ENCODE assay signal across 7 cellular contexts in the genomic region with DNA sequence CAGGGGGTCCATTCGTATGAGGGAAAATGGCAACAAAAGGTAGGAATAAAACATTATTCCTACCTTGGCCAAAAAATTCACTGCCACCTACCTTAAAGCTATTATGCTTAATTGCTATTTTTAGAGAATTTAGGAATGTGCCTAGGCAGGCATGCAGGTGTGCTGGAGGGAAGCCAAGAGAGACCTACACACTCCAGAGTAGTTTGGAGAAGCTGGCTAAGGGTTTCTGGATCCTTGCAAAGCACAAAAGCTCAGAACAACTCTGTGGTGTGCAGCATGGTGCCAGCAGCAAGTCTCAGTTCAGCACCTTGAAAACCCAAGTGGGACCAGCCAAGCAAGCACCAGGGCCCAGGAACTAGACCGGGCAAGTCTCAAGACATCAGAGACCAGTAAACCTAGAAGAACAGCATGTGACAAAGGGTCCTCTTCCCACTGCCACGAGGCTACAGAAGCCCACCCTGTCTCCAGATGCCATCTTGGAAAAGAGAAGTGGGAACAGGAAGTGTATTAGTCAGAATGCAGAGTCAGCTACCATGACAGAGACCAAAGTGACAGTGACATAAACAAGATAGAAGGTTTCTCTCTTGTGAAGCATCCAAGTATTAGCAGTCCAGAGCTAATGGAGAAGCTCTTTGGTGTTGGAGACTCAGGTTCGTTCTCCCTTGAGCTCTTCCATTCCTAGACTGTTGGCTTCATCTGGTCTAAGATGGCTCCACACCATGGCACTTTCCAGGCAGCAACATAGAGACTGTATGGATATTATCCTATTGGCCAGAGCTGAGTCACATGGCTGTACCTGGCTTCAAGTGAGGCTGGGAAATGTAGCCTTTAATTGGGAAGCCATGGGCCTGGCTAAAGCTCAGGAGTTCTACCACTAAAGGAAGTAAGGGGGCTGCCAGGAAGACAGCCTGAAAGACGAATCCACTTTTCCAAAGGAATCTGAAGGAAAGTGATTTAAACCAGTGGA. TPM values are rescaled to one million over a fixed set of nuclear protein-coding genes. Genes with fewer than 3 reads are reported as not detected.
DNase-seq lines count a peak whose midpoint lies in the region; ATAC-seq, FAIRE-seq and TF ChIP-seq lines count a peak whose summit lies in the region.
"Not testable (repeated sequence)": the region's sequence is repeated elsewhere in the genome, so short reads cannot be mapped to it uniquely, and the experiment has no call there.

No MANE protein-coding gene starts in this region.

- not testable (repeated sequence) for H3K36me3 ChIP-seq in OCI-LY7 (ENCODE audit: insufficient read depth, low read length); bronchial epithelial cell (ENCODE audit: control insufficient read depth, insufficient read depth, low read length)

- BruUV-seq in OCI-LY7 (replicated peaks; lab: Mats Ljungman, UMichigan): not testable (repeated sequence)

- H3K79me2 ChIP-seq in OCI-LY7 (ENCODE audit: insufficient read depth, low read depth, low read length): not testable (repeated sequence)

- not testable (repeated sequence) for H3K4me3 ChIP-seq in OCI-LY7 (ENCODE audit: low read depth, low read length, poor library complexity, severe bottlenecking); bronchial epithelial cell (ENCODE audit: low read depth, low read length)

- not testable (repeated sequence) for H3K9me2 ChIP-seq in OCI-LY7 (ENCODE audit: insufficient read depth, low read length)

- FAIRE-seq in HTR-8/SVneo (lab: Jason Lieb, UNC) (peak; percentile 66), bronchial epithelial cell (lab: Jason Lieb, UNC) (peak; percentile 97)

- intact Hi-C loops in OCI-LY7 (cut with micrococcal nuclease; ENCODE audit: unreplicated experiment); left ventricle myocardium superior (cut with micrococcal nuclease); sciatic nerve (cut with DNase I): not testable (repeated sequence)

- H3K27ac ChIP-seq in OCI-LY7 (ENCODE audit: low read depth, low read length, poor library complexity, severe bottlenecking): not testable (repeated sequence)

- CTCF ChIA-PET in OCI-LY7 (lab: Charles Lee; ENCODE audit: unreplicated experiment): interaction anchor here (0.5 to 0.6 kb wide), 2 partner anchors 12 to 280 kb away, joined by 3 read pairs; no protein-coding TSS in a partner anchor

- H3K4me1 ChIP-seq in OCI-LY7 (ENCODE audit: insufficient read depth, low read length, poor library complexity, severe bottlenecking): peaks cover 22% of the 10 kb centered on the region

- POLR2A ChIA-PET in OCI-LY7 (lab: Charles Lee): interaction anchor here (1.4 kb wide), 1 partner anchor 23 kb away, joined by 3 read pairs; no protein-coding TSS in a partner anchor

- H3K9me3 ChIP-seq in OCI-LY7 (ENCODE audit: low read length): not testable (repeated sequence)

- peak; percentile 92 for DNase-seq in DMS79 treated with DMSO at 0.1 percent for 48 hours (lab: John Stamatoyannopoulos, UW)
- not testable (repeated sequence) for DNase-seq in HTR-8/SVneo (ENCODE audit: insufficient read length, low spot score); bronchial epithelial cell (ENCODE audit: low read depth); left ventricle myocardium superior; sciatic nerve (ENCODE audit: low spot score)
- DNase-seq in NCI-H345 (lab: John Stamatoyannopoulos, UW): peak; percentile 48
- DNase-seq in OCI-LY7 (ENCODE audit: low spot score): peak; percentile 31

- not testable (repeated sequence) for TF ChIP-seq CTCF in OCI-LY7 (conservative IDR thresholded peaks at IDR 0.05; ENCODE audit: low read length); bronchial epithelial cell (IDR thresholded peaks at IDR 0.05; ENCODE audit: insufficient read depth, low read length, severe bottlenecking)

- H2AFZ ChIP-seq in OCI-LY7 (ENCODE audit: low read length): peak overlapping the region; percentile 21; the same call in 1 of the 2 replicates

- H3K27me3 ChIP-seq in bronchial epithelial cell (ENCODE audit: control insufficient read depth, insufficient read depth, low read length): not testable (repeated sequence)

- not testable (repeated sequence) for H4K20me1 ChIP-seq in OCI-LY7 (ENCODE audit: insufficient read depth, low read length)

- ATAC-seq in left ventricle myocardium superior (peak; percentile 56), sciatic nerve (peak; percentile 51)

- H3K4me2 ChIP-seq in OCI-LY7 (ENCODE audit: low read length): not testable (repeated sequence)

RNA-seq across cellular contexts. Expression of a gene that starts 15.5 kb away (rescaled TPM):
- total RNA-seq in OCI-LY7 (2014; rRNA removed; shearing (Covaris generic)): 24.8 and 27.7 TPM in 2 replicates
- total RNA-seq in OCI-LY7 (2022): 22.1 and 26.1 TPM in 2 replicates
- 34.0 and 59.3 TPM in 2 replicates for total RNA-seq in bronchial epithelial cell
- 100.0 TPM for total RNA-seq in left ventricle myocardium superior
- 118 TPM for total RNA-seq in sciatic nerve

RNA-seq across cellular contexts. Expression of a gene that starts 30.2 kb away (rescaled TPM):
- total RNA-seq in OCI-LY7 (2014; rRNA removed; shearing (Covaris generic)): 13.3 and 15.4 TPM in 2 replicates
- total RNA-seq in OCI-LY7 (2022) (19.8 and 22.3 TPM in 2 replicates), bronchial epithelial cell (38.3 and 41.9 TPM in 2 replicates), left ventricle myocardium superior (19.5 TPM), sciatic nerve (32.5 TPM)
